1 cellular context compared by ENCODE assay signal in the genomic region with DNA sequence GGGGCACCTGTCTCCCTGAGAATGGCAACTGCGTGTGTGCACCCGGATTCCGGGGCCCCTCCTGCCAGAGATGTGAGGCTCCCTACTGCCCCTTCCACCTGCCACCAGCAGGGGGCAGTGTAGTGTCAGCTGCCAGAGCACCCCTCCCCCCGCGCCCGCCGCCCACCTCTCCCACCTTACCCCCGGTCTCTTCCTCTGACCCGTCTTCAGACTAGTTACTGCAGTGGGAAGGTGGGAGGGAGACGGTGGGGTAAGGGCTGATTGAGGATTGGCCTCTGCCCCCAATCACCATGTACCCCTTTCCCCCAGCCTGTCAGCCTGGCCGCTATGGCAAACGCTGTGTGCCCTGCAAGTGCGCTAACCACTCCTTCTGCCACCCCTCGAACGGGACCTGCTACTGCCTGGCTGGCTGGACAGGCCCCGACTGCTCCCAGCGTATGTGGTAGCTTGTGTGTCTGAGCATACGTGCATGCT.
TF ChIP-seq lines count a peak whose summit lies in the region.

No MANE protein-coding gene starts in this region.

TF ChIP-seq in WTC11, 78 proteins besides CTCF, POLR2A, EP300 and RAD21 (continued from another document and continues in another):
- TF ChIP-seq, protein P1, sequence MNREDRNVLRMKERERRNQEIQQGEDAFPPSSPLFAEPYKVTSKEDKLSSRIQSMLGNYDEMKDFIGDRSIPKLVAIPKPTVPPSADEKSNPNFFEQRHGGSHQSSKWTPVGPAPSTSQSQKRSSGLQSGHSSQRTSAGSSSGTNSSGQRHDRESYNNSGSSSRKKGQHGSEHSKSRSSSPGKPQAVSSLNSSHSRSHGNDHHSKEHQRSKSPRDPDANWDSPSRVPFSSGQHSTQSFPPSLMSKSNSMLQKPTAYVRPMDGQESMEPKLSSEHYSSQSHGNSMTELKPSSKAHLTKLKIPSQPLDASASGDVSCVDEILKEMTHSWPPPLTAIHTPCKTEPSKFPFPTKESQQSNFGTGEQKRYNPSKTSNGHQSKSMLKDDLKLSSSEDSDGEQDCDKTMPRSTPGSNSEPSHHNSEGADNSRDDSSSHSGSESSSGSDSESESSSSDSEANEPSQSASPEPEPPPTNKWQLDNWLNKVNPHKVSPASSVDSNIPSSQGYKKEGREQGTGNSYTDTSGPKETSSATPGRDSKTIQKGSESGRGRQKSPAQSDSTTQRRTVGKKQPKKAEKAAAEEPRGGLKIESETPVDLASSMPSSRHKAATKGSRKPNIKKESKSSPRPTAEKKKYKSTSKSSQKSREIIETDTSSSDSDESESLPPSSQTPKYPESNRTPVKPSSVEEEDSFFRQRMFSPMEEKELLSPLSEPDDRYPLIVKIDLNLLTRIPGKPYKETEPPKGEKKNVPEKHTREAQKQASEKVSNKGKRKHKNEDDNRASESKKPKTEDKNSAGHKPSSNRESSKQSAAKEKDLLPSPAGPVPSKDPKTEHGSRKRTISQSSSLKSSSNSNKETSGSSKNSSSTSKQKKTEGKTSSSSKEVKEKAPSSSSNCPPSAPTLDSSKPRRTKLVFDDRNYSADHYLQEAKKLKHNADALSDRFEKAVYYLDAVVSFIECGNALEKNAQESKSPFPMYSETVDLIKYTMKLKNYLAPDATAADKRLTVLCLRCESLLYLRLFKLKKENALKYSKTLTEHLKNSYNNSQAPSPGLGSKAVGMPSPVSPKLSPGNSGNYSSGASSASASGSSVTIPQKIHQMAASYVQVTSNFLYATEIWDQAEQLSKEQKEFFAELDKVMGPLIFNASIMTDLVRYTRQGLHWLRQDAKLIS (CRISPR knock-in tag; IDR thresholded peaks at IDR 0.05; ENCODE audit: borderline replicate concordance), result no peak
- TF ChIP-seq, protein P2, sequence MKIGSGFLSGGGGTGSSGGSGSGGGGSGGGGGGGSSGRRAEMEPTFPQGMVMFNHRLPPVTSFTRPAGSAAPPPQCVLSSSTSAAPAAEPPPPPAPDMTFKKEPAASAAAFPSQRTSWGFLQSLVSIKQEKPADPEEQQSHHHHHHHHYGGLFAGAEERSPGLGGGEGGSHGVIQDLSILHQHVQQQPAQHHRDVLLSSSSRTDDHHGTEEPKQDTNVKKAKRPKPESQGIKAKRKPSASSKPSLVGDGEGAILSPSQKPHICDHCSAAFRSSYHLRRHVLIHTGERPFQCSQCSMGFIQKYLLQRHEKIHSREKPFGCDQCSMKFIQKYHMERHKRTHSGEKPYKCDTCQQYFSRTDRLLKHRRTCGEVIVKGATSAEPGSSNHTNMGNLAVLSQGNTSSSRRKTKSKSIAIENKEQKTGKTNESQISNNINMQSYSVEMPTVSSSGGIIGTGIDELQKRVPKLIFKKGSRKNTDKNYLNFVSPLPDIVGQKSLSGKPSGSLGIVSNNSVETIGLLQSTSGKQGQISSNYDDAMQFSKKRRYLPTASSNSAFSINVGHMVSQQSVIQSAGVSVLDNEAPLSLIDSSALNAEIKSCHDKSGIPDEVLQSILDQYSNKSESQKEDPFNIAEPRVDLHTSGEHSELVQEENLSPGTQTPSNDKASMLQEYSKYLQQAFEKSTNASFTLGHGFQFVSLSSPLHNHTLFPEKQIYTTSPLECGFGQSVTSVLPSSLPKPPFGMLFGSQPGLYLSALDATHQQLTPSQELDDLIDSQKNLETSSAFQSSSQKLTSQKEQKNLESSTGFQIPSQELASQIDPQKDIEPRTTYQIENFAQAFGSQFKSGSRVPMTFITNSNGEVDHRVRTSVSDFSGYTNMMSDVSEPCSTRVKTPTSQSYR (CRISPR knock-in tag; IDR thresholded peaks at IDR 0.05), result peak; percentile 77
- TF ChIP-seq NR1H2 (CRISPR knock-in tag; IDR thresholded peaks at IDR 0.05), result no peak
- TF ChIP-seq TEAD4 (CRISPR knock-in tag; IDR thresholded peaks at IDR 0.05), result no peak
- no peak for TF ChIP-seq FOXJ3 (CRISPR knock-in tag; IDR thresholded peaks at IDR 0.05; ENCODE audit: borderline replicate concordance)
- TF ChIP-seq TEAD1 (CRISPR knock-in tag; IDR thresholded peaks at IDR 0.05), result no peak
- TF ChIP-seq, protein P3, sequence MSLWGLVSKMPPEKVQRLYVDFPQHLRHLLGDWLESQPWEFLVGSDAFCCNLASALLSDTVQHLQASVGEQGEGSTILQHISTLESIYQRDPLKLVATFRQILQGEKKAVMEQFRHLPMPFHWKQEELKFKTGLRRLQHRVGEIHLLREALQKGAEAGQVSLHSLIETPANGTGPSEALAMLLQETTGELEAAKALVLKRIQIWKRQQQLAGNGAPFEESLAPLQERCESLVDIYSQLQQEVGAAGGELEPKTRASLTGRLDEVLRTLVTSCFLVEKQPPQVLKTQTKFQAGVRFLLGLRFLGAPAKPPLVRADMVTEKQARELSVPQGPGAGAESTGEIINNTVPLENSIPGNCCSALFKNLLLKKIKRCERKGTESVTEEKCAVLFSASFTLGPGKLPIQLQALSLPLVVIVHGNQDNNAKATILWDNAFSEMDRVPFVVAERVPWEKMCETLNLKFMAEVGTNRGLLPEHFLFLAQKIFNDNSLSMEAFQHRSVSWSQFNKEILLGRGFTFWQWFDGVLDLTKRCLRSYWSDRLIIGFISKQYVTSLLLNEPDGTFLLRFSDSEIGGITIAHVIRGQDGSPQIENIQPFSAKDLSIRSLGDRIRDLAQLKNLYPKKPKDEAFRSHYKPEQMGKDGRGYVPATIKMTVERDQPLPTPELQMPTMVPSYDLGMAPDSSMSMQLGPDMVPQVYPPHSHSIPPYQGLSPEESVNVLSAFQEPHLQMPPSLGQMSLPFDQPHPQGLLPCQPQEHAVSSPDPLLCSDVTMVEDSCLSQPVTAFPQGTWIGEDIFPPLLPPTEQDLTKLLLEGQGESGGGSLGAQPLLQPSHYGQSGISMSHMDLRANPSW (CRISPR knock-in tag; conservative IDR thresholded peaks at IDR 0.05; ENCODE audit: low read depth), result no peak
- TF ChIP-seq NR2C2 (CRISPR knock-in tag; IDR thresholded peaks at IDR 0.05), result no peak
- no peak for TF ChIP-seq RORB (CRISPR knock-in tag; IDR thresholded peaks at IDR 0.05)
- no peak for TF ChIP-seq RELA (CRISPR knock-in tag; IDR thresholded peaks at IDR 0.05; ENCODE audit: borderline replicate concordance)
- TF ChIP-seq, protein P4, sequence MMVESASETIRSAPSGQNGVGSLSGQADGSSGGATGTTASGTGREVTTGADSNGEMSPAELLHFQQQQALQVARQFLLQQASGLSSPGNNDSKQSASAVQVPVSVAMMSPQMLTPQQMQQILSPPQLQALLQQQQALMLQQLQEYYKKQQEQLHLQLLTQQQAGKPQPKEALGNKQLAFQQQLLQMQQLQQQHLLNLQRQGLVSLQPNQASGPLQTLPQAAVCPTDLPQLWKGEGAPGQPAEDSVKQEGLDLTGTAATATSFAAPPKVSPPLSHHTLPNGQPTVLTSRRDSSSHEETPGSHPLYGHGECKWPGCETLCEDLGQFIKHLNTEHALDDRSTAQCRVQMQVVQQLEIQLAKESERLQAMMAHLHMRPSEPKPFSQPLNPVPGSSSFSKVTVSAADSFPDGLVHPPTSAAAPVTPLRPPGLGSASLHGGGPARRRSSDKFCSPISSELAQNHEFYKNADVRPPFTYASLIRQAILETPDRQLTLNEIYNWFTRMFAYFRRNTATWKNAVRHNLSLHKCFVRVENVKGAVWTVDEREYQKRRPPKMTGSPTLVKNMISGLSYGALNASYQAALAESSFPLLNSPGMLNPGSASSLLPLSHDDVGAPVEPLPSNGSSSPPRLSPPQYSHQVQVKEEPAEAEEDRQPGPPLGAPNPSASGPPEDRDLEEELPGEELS (CRISPR knock-in tag; IDR thresholded peaks at IDR 0.05), result no peak
- no peak for TF ChIP-seq MXD4 (CRISPR knock-in tag; IDR thresholded peaks at IDR 0.05; ENCODE audit: borderline replicate concordance)
- TF ChIP-seq, protein P5, sequence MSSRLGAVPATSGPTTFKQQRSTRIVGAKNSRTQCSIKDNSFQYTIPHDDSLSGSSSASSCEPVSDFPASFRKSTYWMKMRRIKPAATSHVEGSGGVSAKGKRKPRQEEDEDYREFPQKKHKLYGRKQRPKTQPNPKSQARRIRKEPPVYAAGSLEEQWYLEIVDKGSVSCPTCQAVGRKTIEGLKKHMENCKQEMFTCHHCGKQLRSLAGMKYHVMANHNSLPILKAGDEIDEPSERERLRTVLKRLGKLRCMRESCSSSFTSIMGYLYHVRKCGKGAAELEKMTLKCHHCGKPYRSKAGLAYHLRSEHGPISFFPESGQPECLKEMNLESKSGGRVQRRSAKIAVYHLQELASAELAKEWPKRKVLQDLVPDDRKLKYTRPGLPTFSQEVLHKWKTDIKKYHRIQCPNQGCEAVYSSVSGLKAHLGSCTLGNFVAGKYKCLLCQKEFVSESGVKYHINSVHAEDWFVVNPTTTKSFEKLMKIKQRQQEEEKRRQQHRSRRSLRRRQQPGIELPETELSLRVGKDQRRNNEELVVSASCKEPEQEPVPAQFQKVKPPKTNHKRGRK (CRISPR knock-in tag; IDR thresholded peaks at IDR 0.05; ENCODE audit: borderline replicate concordance), result peak; percentile 97; the same call in 1 of the 2 replicates
- TF ChIP-seq ZNF396 (CRISPR knock-in tag; IDR thresholded peaks at IDR 0.05; ENCODE audit: borderline replicate concordance), result no peak
- peak; percentile 35; the same call in 1 of the 2 replicates for TF ChIP-seq ZNF121 (CRISPR knock-in tag; IDR thresholded peaks at IDR 0.05)
- no peak for TF ChIP-seq ZNF263 (CRISPR knock-in tag; IDR thresholded peaks at IDR 0.05; ENCODE audit: low read depth)
- no peak for TF ChIP-seq NFYB (CRISPR knock-in tag; conservative IDR thresholded peaks at IDR 0.05; ENCODE audit: low read depth)
- TF ChIP-seq MYBL2 (CRISPR knock-in tag; IDR thresholded peaks at IDR 0.05), result no peak
- 0 out of 2 replicates have a peak, but pooled peaks have one; percentile 49 for TF ChIP-seq FOXP1 (CRISPR knock-in tag; IDR thresholded peaks at IDR 0.05; ENCODE audit: borderline replicate concordance)
- TF ChIP-seq OVOL2 (CRISPR knock-in tag; IDR thresholded peaks at IDR 0.05; ENCODE audit: borderline replicate concordance), result no peak
- TF ChIP-seq GRHL2 (CRISPR knock-in tag; IDR thresholded peaks at IDR 0.05; ENCODE audit: insufficient replicate concordance, severe bottlenecking), result no peak
- TF ChIP-seq, protein P6, sequence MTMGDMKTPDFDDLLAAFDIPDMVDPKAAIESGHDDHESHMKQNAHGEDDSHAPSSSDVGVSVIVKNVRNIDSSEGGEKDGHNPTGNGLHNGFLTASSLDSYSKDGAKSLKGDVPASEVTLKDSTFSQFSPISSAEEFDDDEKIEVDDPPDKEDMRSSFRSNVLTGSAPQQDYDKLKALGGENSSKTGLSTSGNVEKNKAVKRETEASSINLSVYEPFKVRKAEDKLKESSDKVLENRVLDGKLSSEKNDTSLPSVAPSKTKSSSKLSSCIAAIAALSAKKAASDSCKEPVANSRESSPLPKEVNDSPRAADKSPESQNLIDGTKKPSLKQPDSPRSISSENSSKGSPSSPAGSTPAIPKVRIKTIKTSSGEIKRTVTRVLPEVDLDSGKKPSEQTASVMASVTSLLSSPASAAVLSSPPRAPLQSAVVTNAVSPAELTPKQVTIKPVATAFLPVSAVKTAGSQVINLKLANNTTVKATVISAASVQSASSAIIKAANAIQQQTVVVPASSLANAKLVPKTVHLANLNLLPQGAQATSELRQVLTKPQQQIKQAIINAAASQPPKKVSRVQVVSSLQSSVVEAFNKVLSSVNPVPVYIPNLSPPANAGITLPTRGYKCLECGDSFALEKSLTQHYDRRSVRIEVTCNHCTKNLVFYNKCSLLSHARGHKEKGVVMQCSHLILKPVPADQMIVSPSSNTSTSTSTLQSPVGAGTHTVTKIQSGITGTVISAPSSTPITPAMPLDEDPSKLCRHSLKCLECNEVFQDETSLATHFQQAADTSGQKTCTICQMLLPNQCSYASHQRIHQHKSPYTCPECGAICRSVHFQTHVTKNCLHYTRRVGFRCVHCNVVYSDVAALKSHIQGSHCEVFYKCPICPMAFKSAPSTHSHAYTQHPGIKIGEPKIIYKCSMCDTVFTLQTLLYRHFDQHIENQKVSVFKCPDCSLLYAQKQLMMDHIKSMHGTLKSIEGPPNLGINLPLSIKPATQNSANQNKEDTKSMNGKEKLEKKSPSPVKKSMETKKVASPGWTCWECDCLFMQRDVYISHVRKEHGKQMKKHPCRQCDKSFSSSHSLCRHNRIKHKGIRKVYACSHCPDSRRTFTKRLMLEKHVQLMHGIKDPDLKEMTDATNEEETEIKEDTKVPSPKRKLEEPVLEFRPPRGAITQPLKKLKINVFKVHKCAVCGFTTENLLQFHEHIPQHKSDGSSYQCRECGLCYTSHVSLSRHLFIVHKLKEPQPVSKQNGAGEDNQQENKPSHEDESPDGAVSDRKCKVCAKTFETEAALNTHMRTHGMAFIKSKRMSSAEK (CRISPR knock-in tag; IDR thresholded peaks at IDR 0.05; ENCODE audit: borderline replicate concordance), result no peak
- TF ChIP-seq, protein P7, sequence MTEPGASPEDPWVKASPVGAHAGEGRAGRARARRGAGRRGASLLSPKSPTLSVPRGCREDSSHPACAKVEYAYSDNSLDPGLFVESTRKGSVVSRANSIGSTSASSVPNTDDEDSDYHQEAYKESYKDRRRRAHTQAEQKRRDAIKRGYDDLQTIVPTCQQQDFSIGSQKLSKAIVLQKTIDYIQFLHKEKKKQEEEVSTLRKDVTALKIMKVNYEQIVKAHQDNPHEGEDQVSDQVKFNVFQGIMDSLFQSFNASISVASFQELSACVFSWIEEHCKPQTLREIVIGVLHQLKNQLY (CRISPR knock-in tag; IDR thresholded peaks at IDR 0.05), result no peak
- 0 out of 2 replicates have a peak, but pooled peaks have one; percentile 35 for TF ChIP-seq CREB1 (CRISPR knock-in tag; IDR thresholded peaks at IDR 0.05)
- no peak for TF ChIP-seq TCF7 (CRISPR knock-in tag; IDR thresholded peaks at IDR 0.05; ENCODE audit: low read depth)
- TF ChIP-seq, protein P8, sequence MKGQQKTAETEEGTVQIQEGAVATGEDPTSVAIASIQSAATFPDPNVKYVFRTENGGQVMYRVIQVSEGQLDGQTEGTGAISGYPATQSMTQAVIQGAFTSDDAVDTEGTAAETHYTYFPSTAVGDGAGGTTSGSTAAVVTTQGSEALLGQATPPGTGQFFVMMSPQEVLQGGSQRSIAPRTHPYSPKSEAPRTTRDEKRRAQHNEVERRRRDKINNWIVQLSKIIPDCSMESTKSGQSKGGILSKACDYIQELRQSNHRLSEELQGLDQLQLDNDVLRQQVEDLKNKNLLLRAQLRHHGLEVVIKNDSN (CRISPR knock-in tag; IDR thresholded peaks at IDR 0.05), result no peak
- TF ChIP-seq, protein P9, sequence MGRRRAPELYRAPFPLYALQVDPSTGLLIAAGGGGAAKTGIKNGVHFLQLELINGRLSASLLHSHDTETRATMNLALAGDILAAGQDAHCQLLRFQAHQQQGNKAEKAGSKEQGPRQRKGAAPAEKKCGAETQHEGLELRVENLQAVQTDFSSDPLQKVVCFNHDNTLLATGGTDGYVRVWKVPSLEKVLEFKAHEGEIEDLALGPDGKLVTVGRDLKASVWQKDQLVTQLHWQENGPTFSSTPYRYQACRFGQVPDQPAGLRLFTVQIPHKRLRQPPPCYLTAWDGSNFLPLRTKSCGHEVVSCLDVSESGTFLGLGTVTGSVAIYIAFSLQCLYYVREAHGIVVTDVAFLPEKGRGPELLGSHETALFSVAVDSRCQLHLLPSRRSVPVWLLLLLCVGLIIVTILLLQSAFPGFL (CRISPR knock-in tag; IDR thresholded peaks at IDR 0.05; ENCODE audit: borderline replicate concordance), result no peak
- TF ChIP-seq, protein P10, sequence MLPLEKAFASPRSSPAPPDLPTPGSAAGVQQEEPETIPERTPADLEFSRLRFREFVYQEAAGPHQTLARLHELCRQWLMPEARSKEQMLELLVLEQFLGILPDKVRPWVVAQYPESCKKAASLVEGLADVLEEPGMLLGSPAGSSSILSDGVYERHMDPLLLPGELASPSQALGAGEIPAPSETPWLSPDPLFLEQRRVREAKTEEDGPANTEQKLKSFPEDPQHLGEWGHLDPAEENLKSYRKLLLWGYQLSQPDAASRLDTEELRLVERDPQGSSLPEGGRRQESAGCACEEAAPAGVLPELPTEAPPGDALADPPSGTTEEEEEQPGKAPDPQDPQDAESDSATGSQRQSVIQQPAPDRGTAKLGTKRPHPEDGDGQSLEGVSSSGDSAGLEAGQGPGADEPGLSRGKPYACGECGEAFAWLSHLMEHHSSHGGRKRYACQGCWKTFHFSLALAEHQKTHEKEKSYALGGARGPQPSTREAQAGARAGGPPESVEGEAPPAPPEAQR (CRISPR knock-in tag; IDR thresholded peaks at IDR 0.05), result no peak
- TF ChIP-seq ESRRA (CRISPR knock-in tag; IDR thresholded peaks at IDR 0.05; ENCODE audit: borderline replicate concordance), result no peak
- no peak for TF ChIP-seq ETV6 (CRISPR knock-in tag; IDR thresholded peaks at IDR 0.05)
